In genomic region chr7:73622909-73623797, GRCh38 we compare ENCODE assay signal across 9 cellular contexts. TPM values are rescaled to one million over a fixed set of nuclear protein-coding genes. Genes with fewer than 3 reads are reported as not detected.
DNase-seq lines count a peak whose midpoint lies in the region; ATAC-seq and TF ChIP-seq lines count a peak whose summit lies in the region.
"Had no signal": no experiment of that assay in that cellular context is flagged by ENCODE, and none has a peak within 500 bp of the region (broad histone marks: within the 10 kb centered on the region; RNA-seq: fewer than 3 reads in every experiment).

No MANE protein-coding gene starts in this region.

- no peak overlapping the region for H3K27ac Mint-ChIP-seq in CD4-positive, alpha-beta T cell
- no peak overlapping the region for H3K27ac Mint-ChIP-seq in naive B cell

- H3K4me3 ChIP-seq in MG63: no peak overlapping the region
- H3K4me3 ChIP-seq in epithelial cell of proximal tubule (ENCODE audit: low read depth, low read length): peak overlapping the region; percentile 56
- no peak overlapping the region for H3K4me3 ChIP-seq in BE2C (ENCODE audit: low read depth, low read length)

- CTCF ChIA-PET in CD4-positive, alpha-beta T cell (lab: Charles Lee): no interaction called here

- no peak for TF ChIP-seq POLR2A in GM18505 (IDR thresholded peaks at IDR 0.05; ENCODE audit: borderline replicate concordance, extremely low read depth, insufficient read depth, insufficient read length)

- no peak for DNase-seq in CD4-positive, alpha-beta T cell
- DNase-seq in MG63 (peak; percentile 20), epithelial cell of proximal tubule (ENCODE audit: low read depth) (no peak), naive B cell (no peak), BE2C (no peak), NCI-H345 (lab: John Stamatoyannopoulos, UW) (no peak)

- no peak for TF ChIP-seq CTCF in CD4-positive, alpha-beta T cell (IDR thresholded peaks at IDR 0.05)
- TF ChIP-seq CTCF in epithelial cell of proximal tubule (conservative IDR thresholded peaks at IDR 0.05; ENCODE audit: low read depth, low read length): no peak
- TF ChIP-seq CTCF in BE2C (IDR thresholded peaks at IDR 0.05; ENCODE audit: low read depth, low read length): no peak

- no peaks in the 10 kb centered on the region for H3K9me3 ChIP-seq in CD4-positive, alpha-beta T cell (ENCODE audit: control insufficient read depth, low read length)
- H3K9me3 ChIP-seq in MG63: no peaks in the 10 kb centered on the region
- H3K9me3 ChIP-seq in BE2C: no peaks in the 10 kb centered on the region
- H3K9me3 ChIP-seq: neutrophil had no signal

- POLR2A ChIA-PET in CD4-positive, alpha-beta T cell (lab: Charles Lee): no interaction called here

- H3K9me3 Mint-ChIP-seq in CD4-positive, alpha-beta T cell: no peaks in the 10 kb centered on the region
- peaks cover 0 to 1% (median 0%) of the 10 kb centered on the region in 7 donors for H3K9me3 Mint-ChIP-seq in naive B cell

- peaks cover 45% of the 10 kb centered on the region for H3K27me3 ChIP-seq in CD4-positive, alpha-beta T cell (ENCODE audit: control insufficient read depth, insufficient read depth, low read length)
- H3K27me3 ChIP-seq in MG63 (no peaks in the 10 kb centered on the region), BE2C (peaks cover 40% of the 10 kb centered on the region)

- no peaks in the 10 kb centered on the region for H3K4me1 ChIP-seq in BE2C

- intact Hi-C loops in CD4-positive, alpha-beta T cell (cut with DNase I, micrococcal nuclease): no loop called here

- ATAC-seq in CD4-positive, alpha-beta T cell (ENCODE audit: poor library complexity): peak; percentile 23
- ATAC-seq in naive B cell (ENCODE audit: low read depth in 2 of 2) (peak in 1 of 2 donors; percentile 27), GM18505 (IDR thresholded peaks at IDR 0.05; ENCODE audit: unreplicated experiment) (no peak), GM19455 (IDR thresholded peaks at IDR 0.05; ENCODE audit: unreplicated experiment) (no peak)

- H3K4me1 Mint-ChIP-seq in CD4-positive, alpha-beta T cell (ENCODE audit: low read depth): peaks cover 13% of the 10 kb centered on the region
- H3K4me1 Mint-ChIP-seq in naive B cell: peaks cover 8 to 14% (median 11%) of the 10 kb centered on the region in 3 donors

- H3K27me3 Mint-ChIP-seq in CD4-positive, alpha-beta T cell: peaks cover 61% of the 10 kb centered on the region
- peaks cover 29 to 87% (median 72%) of the 10 kb centered on the region in 3 donors for H3K27me3 Mint-ChIP-seq in naive B cell

- no peaks in the 10 kb centered on the region for H3K36me3 ChIP-seq in MG63
- H3K36me3 ChIP-seq in BE2C: no peaks in the 10 kb centered on the region
- H3K36me3 ChIP-seq: neutrophil had no signal

- no peak overlapping the region for H3K27ac ChIP-seq in CD4-positive, alpha-beta T cell (ENCODE audit: low read depth, low read length)
- H3K27ac ChIP-seq: neutrophil had no signal

- peak overlapping the region; percentile 72 for H3K4me3 Mint-ChIP-seq in CD4-positive, alpha-beta T cell
- peak overlapping the region in 7 of 8 donors; percentile 25 to 81 (median 70) for H3K4me3 Mint-ChIP-seq in naive B cell

- no peaks in the 10 kb centered on the region for H3K36me3 Mint-ChIP-seq in CD4-positive, alpha-beta T cell (ENCODE audit: low read depth)
- H3K36me3 Mint-ChIP-seq in naive B cell: no peaks in the 10 kb centered on the region

RNA-seq across cellular contexts. Expression of gene MLXIPL, which starts 1.2 kb away (rescaled TPM):
- total RNA-seq in CD4-positive, alpha-beta T cell: not detected
- not detected in 2 replicates for total RNA-seq in MG63 (2014; rRNA removed; shearing (Covaris generic); ENCODE audit: low replicate concordance)
- not detected in 2 replicates for total RNA-seq in epithelial cell of proximal tubule
- not detected for polyA plus RNA-seq in naive B cell (ENCODE audit: low read depth in 6 of 6)
- not detected for polyA plus RNA-seq in BE2C (2012; ENCODE audit: insufficient read depth, insufficient read length, low read depth)

RNA-seq across cellular contexts. Expression of gene VPS37D, which starts 44.5 kb away (rescaled TPM):
- under 1 TPM; 0.81 to 0.96 TPM for total RNA-seq in CD4-positive, alpha-beta T cell
- total RNA-seq in MG63 (2014; rRNA removed; shearing (Covaris generic); ENCODE audit: low replicate concordance): 1.4 and 2.6 TPM in 2 replicates
- 4.1 and 12.2 TPM in 2 replicates for total RNA-seq in epithelial cell of proximal tubule
- under 1 TPM in 1 of 6 donors, not detected in 5; 0.23 TPM for polyA plus RNA-seq in naive B cell (ENCODE audit: low read depth in 6 of 6)
- 0.80 TPM for polyA plus RNA-seq in BE2C (2012; ENCODE audit: insufficient read depth, insufficient read length, low read depth)

RNA-seq across cellular contexts. Expression of gene TBL2, which starts 44.8 kb away (rescaled TPM):
- 10 to 100 TPM; 25.2 to 27.2 TPM for total RNA-seq in CD4-positive, alpha-beta T cell
- 68.6 and 79.0 TPM in 2 replicates for total RNA-seq in MG63 (2014; rRNA removed; shearing (Covaris generic); ENCODE audit: low replicate concordance)
- total RNA-seq in epithelial cell of proximal tubule: 29.6 and 56.4 TPM in 2 replicates
- 10 to 100 TPM; 15.6 to 34.0 (median 21.3) TPM for polyA plus RNA-seq in naive B cell (ENCODE audit: low read depth in 6 of 6)
- 53.4 TPM for polyA plus RNA-seq in BE2C (2012; ENCODE audit: insufficient read depth, insufficient read length, low read depth)
